Comparison of ENCODE assay signal across 23 cellular contexts in genomic region chr12:81950871-81951270, GRCh38.
DNase-seq lines count a peak whose midpoint lies in the region; ATAC-seq, FAIRE-seq and TF ChIP-seq lines count a peak whose summit lies in the region.
"Had no signal": no experiment of that assay in that cellular context is flagged by ENCODE, and none has a peak within 500 bp of the region (broad histone marks: within the 10 kb centered on the region; RNA-seq: fewer than 3 reads in every experiment).

No MANE protein-coding gene starts in this region.

- H3K36me3 Mint-ChIP-seq in GM23338 (ENCODE audit: low read depth) = no peaks in the 10 kb centered on the region; the same call in 2 of the 3 replicates
- H3K36me3 Mint-ChIP-seq: CD14-positive monocyte; CD4-positive, CD25-positive, alpha-beta regulatory T cell; CD8-positive, alpha-beta T cell had no signal

- no peak overlapping the region for H3K9ac ChIP-seq in keratinocyte (ENCODE audit: control insufficient read depth, extremely low read depth, insufficient read depth, low read length)
- H3K9ac ChIP-seq: BLaER1 had no signal

- H2AFZ ChIP-seq in GM23338 (peak overlapping the region; percentile 75), keratinocyte (ENCODE audit: control insufficient read depth, low read length) (peak overlapping the region; percentile 25)

- ATAC-seq in GM23338 = no peak
- ATAC-seq: A549; CD8-positive, alpha-beta T cell had no signal

- H3K27me3 Mint-ChIP-seq in GM23338 (ENCODE audit: insufficient read depth, low read depth, poor library complexity) = no peaks in the 10 kb centered on the region
- H3K27me3 Mint-ChIP-seq: CD4-positive, CD25-positive, alpha-beta regulatory T cell had no signal

- no peaks in the 10 kb centered on the region for H3K9me3 ChIP-seq in keratinocyte (ENCODE audit: control insufficient read depth, low read depth, low read length)
- H3K9me3 ChIP-seq: A549, BE2C, BLaER1, Caco-2 had no signal

- H3K27me3 ChIP-seq in GM23338 (ENCODE audit: insufficient read depth) = no peaks in the 10 kb centered on the region
- H3K27me3 ChIP-seq in bronchial epithelial cell (ENCODE audit: control insufficient read depth, insufficient read depth, low read length) = no peaks in the 10 kb centered on the region
- H3K27me3 ChIP-seq in keratinocyte (ENCODE audit: control insufficient read depth, extremely low read depth, insufficient read depth, low read length) = no peaks in the 10 kb centered on the region
- H3K27me3 ChIP-seq: BE2C had no signal

- TF ChIP-seq POLR2A in GM12892 (IDR thresholded peaks at IDR 0.05; ENCODE audit: low read depth, low read length) = no peak

- H3K27ac ChIP-seq in GM23338 (ENCODE audit: low read depth) (no peak overlapping the region), keratinocyte (ENCODE audit: control insufficient read depth, insufficient read depth, low read length) (no peak overlapping the region)
- H3K27ac ChIP-seq: 22Rv1, A549, BLaER1 had no signal

- H3F3A ChIP-seq in GM23338 (replicated peaks; ENCODE audit: low read depth) = no peaks in the 10 kb centered on the region

- H3K27ac Mint-ChIP-seq in GM23338 = no peak overlapping the region
- H3K27ac Mint-ChIP-seq: CD4-positive, CD25-positive, alpha-beta regulatory T cell; CD8-positive, alpha-beta T cell had no signal

- FAIRE-seq in bronchial epithelial cell (lab: Jason Lieb, UNC) (no peak), keratinocyte (lab: Jason Lieb, UNC) (peak; percentile 43), GM12892 (lab: Jason Lieb, UNC) (no peak)
- FAIRE-seq: A549, D721Med, G401.6, GM19239 had no signal

- no peaks in the 10 kb centered on the region for H3K9me3 Mint-ChIP-seq in GM23338
- H3K9me3 Mint-ChIP-seq: CD8-positive, alpha-beta T cell had no signal

- H3K4me3 ChIP-seq in GM23338 = no peak overlapping the region
- H3K4me3 ChIP-seq in bronchial epithelial cell (ENCODE audit: low read depth, low read length) = no peak overlapping the region
- H3K4me3 ChIP-seq in epithelial cell of esophagus (ENCODE audit: low read length) = no peak overlapping the region
- H3K4me3 ChIP-seq in keratinocyte (ENCODE audit: control insufficient read depth in 2 of 3, extremely low read depth in 1 of 3, insufficient read depth in 2 of 3, low read depth in 1 of 3, low read length in 3 of 3) = no peak overlapping the region
- H3K4me3 ChIP-seq: A549, BLaER1 had no signal

- H3K9me2 ChIP-seq in GM23338 (ENCODE audit: insufficient read depth) = no peaks in the 10 kb centered on the region

- no peaks in the 10 kb centered on the region for H3K9me1 ChIP-seq in keratinocyte (ENCODE audit: control insufficient read depth, extremely low read depth, insufficient read depth, low read length)

- no peak for DNase-seq in GM23338 (ENCODE audit: low spot score)
- peak; percentile 41 for DNase-seq in bronchial epithelial cell (ENCODE audit: low read depth)
- peak; percentile 52 for DNase-seq in epithelial cell of esophagus (ENCODE audit: low read depth)
- DNase-seq in keratinocyte (ENCODE audit: low read depth, low spot score) = no peak
- DNase-seq in glomerular visceral epithelial cell (ENCODE audit: extremely low spot score) = no peak
- no peak for DNase-seq in NOMO-1 treated with dmso at 0.1 percent for 144 hours (lab: John Stamatoyannopoulos, UW; ENCODE audit: unreplicated experiment)
- DNase-seq in AG20443 (ENCODE audit: low spot score) = no peak
- no peak for DNase-seq in GM12892 (ENCODE audit: insufficient read length)
- DNase-seq: BE2C; C1 segment of cervical spinal cord; Caco-2; Calu3; CD4-positive, CD25-positive, alpha-beta regulatory T cell; CD8-positive, alpha-beta T cell; DMS79 treated with DMSO at 0.1 percent for 48 hours; GF-D8 had no signal

- H3K4me1 ChIP-seq in GM23338 (ENCODE audit: insufficient read depth) (peaks cover 7% of the 10 kb centered on the region; the same call in 1 of the 2 replicates), keratinocyte (ENCODE audit: control insufficient read depth, extremely low read depth, insufficient read depth, low read length) (peaks cover 7% of the 10 kb centered on the region)
- H3K4me1 ChIP-seq: A549, BE2C, Caco-2 had no signal

- dilution Hi-C loops in keratinocyte (cut with MboI; ENCODE audit: extremely low pct_ligation_motif_present, low sequenced_read_pairs) = no loop called here

- no peak overlapping the region for H3K4me2 ChIP-seq in GM23338
- no peak overlapping the region for H3K4me2 ChIP-seq in keratinocyte (ENCODE audit: control insufficient read depth, extremely low read depth, insufficient read depth, low read depth, low read length)
- H3K4me2 ChIP-seq: A549, BLaER1 had no signal

- no peak overlapping the region for H3K4me3 Mint-ChIP-seq in GM23338
- H3K4me3 Mint-ChIP-seq: CD4-positive, CD25-positive, alpha-beta regulatory T cell; CD8-positive, alpha-beta T cell had no signal

- 0 out of 3 replicates have a peak, but pooled peaks cover 2% of the 10 kb centered on the region for H3K4me1 Mint-ChIP-seq in GM23338
- H3K4me1 Mint-ChIP-seq: CD4-positive, CD25-positive, alpha-beta regulatory T cell had no signal

- H3K36me3 ChIP-seq in GM23338 (ENCODE audit: insufficient read depth) (no peaks in the 10 kb centered on the region), bronchial epithelial cell (ENCODE audit: control insufficient read depth, insufficient read depth, low read length) (no peaks in the 10 kb centered on the region), keratinocyte (ENCODE audit: control insufficient read depth in 2 of 2, extremely low read depth in 1 of 2, insufficient read depth in 2 of 2, low read length in 2 of 2) (no peaks in the 10 kb centered on the region)
- H3K36me3 ChIP-seq: BE2C, BLaER1 had no signal

- H4K20me1 ChIP-seq in GM23338 (replicated peaks; ENCODE audit: insufficient read depth) (no peaks in the 10 kb centered on the region), keratinocyte (ENCODE audit: control insufficient read depth, extremely low read depth, insufficient read depth, low read length) (no peaks in the 10 kb centered on the region)
- H4K20me1 ChIP-seq: BLaER1 had no signal

- TF ChIP-seq CTCF in GM23338 (conservative IDR thresholded peaks at IDR 0.05; ENCODE audit: low read depth in 2 of 2) (no peak), bronchial epithelial cell (IDR thresholded peaks at IDR 0.05; ENCODE audit: insufficient read depth, low read length, severe bottlenecking) (no peak), epithelial cell of esophagus (IDR thresholded peaks at IDR 0.05; ENCODE audit: insufficient read depth, low read depth, low read length, missing control alignments) (no peak), keratinocyte (optimal IDR thresholded peaks at IDR 0.05 in 1 of 3, IDR thresholded peaks at IDR 0.05 in 1 of 3, conservative IDR thresholded peaks at IDR 0.05 in 1 of 3; ENCODE audit: extremely low read depth in 1 of 3, insufficient read depth in 2 of 3, low read length in 3 of 3) (no peak)

- H3K79me2 ChIP-seq in GM23338 (replicated peaks; ENCODE audit: insufficient read depth) (no peaks in the 10 kb centered on the region), keratinocyte (ENCODE audit: control insufficient read depth, insufficient read depth, low read length) (no peaks in the 10 kb centered on the region)

TF ChIP-seq in GM23338, 12 proteins besides CTCF, POLR2A, EP300 and RAD21:
- TF ChIP-seq, protein P1, sequence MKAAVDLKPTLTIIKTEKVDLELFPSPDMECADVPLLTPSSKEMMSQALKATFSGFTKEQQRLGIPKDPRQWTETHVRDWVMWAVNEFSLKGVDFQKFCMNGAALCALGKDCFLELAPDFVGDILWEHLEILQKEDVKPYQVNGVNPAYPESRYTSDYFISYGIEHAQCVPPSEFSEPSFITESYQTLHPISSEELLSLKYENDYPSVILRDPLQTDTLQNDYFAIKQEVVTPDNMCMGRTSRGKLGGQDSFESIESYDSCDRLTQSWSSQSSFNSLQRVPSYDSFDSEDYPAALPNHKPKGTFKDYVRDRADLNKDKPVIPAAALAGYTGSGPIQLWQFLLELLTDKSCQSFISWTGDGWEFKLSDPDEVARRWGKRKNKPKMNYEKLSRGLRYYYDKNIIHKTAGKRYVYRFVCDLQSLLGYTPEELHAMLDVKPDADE (IDR thresholded peaks at IDR 0.05) = no peak
TF ChIP-seq in GM23338: peak in this region for 0.

Comparison
In these comparisons a context has a peak if more than half of its experiments do, and no peak if none do; other contexts are left out.
1. DNase-seq: peak in bronchial epithelial cell (single experiment) and epithelial cell of esophagus (single experiment); none in GM23338 (single experiment), keratinocyte (single experiment), glomerular visceral epithelial cell (single experiment), NOMO-1 treated with dmso at 0.1 percent for 144 hours (single experiment), AG20443 (single experiment) and GM12892 (single experiment).